Comparison of ENCODE assay signal across 12 cellular contexts in the genomic region with DNA sequence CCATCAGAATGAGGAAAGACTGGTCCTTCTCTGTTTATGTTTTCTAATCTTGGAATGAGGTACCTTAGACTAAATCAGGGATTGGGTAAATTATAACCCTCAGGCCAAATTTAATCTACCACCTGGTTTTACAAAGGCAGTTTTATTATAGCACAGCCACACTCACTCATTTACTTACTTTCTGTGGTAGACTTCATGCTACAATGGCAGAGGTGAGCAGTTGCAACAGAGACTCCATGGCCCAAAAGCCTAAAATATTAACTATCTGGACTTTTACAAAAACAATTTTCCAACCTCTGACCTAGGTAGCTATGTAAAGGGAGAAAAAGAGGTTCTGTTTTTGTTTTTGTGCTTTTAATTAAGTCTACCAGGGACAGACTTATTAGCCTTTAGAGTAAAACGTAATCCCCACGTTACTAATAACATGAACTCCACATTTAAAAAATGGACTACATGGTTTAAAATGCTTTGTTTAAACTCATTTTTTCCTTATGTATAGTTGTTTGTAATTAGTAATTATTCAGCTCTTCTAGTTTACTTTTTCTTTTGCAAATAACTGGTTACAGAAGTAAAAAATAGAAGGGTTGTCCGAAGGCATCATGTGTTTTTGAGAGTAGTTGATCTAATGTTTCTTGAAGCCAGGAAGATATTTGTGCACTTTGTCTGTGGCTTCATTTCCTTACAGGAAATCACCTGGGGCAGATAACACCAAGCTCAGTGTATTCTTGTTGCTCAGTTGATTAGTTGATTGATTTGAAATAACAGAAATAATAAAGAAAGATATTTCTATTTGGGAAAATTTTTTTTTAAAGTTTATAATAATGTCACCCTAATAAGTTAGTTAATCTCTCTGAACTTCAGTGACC. TPM values are rescaled to one million over a fixed set of nuclear protein-coding genes. Genes with fewer than 3 reads are reported as not detected.
DNase-seq lines count a peak whose midpoint lies in the region; ATAC-seq and TF ChIP-seq lines count a peak whose summit lies in the region.
"Had no signal": no experiment of that assay in that cellular context is flagged by ENCODE, and none has a peak within 500 bp of the region (broad histone marks: within the 10 kb centered on the region; RNA-seq: fewer than 3 reads in every experiment).

No MANE protein-coding gene starts in this region.

- no peak for TF ChIP-seq POLR2A in uterus (IDR thresholded peaks at IDR 0.05)

- no peak overlapping the region for H3K4me3 ChIP-seq in effector memory CD4-positive, alpha-beta T cell (ENCODE audit: insufficient read depth, low read depth, low read length, poor library complexity, severe bottlenecking)
- H3K4me3 ChIP-seq in uterus: no peak overlapping the region
- H3K4me3 ChIP-seq: lung had no signal

- intact Hi-C loops in uterus (cut with DNase I; ENCODE audit: low total_unique reads): no loop called here

- peak overlapping the region; percentile 11 for H3K27ac ChIP-seq in effector memory CD4-positive, alpha-beta T cell (ENCODE audit: insufficient read depth, low read length, poor library complexity, severe bottlenecking)
- H3K27ac ChIP-seq in uterus: no peak overlapping the region

- peaks cover 9% of the 10 kb centered on the region for H3K4me1 ChIP-seq in effector memory CD4-positive, alpha-beta T cell (ENCODE audit: control insufficient read depth, insufficient read depth, low read length, poor library complexity, severe bottlenecking)
- H3K4me1 ChIP-seq in uterus: no peaks in the 10 kb centered on the region

- H3K27me3 ChIP-seq in effector memory CD4-positive, alpha-beta T cell (replicated peaks; ENCODE audit: control insufficient read depth, insufficient read depth, low read length, poor library complexity, severe bottlenecking): no peaks in the 10 kb centered on the region
- H3K27me3 ChIP-seq in uterus: no peaks in the 10 kb centered on the region

- no peaks in the 10 kb centered on the region for H3K9me3 ChIP-seq in effector memory CD4-positive, alpha-beta T cell (ENCODE audit: control insufficient read depth, low read length)
- no peaks in the 10 kb centered on the region for H3K9me3 ChIP-seq in uterus

- TF ChIP-seq CTCF in uterus (IDR thresholded peaks at IDR 0.05): no peak

- peak; percentile 79 for ATAC-seq in GM18873 (IDR thresholded peaks at IDR 0.05; ENCODE audit: low FRiP score, unreplicated experiment)
- peak; percentile 67 for ATAC-seq in GM21576 (IDR thresholded peaks at IDR 0.05; ENCODE audit: unreplicated experiment)
- peak; percentile 75 for ATAC-seq in HG03135 (IDR thresholded peaks at IDR 0.05; ENCODE audit: unreplicated experiment)
- ATAC-seq: activated T-cell treated with anti-CD3 and anti-CD28 coated beads, Interleukin-2, amount 50 U/mL, for 4 hours had no signal

- no peak for DNase-seq in effector memory CD4-positive, alpha-beta T cell
- DNase-seq in NCI-H510A treated with DMSO at 0.1 percent for 48 hours (lab: John Stamatoyannopoulos, UW): no peak
- no peak for DNase-seq in uterus
- no peak for DNase-seq in NCI-H748 treated with DMSO at 0.1 percent for 48 hours (lab: John Stamatoyannopoulos, UW)
- DNase-seq in glomerular visceral epithelial cell (ENCODE audit: extremely low spot score): no peak
- DNase-seq: activated T-cell treated with anti-CD3 and anti-CD28 coated beads, Interleukin-2, amount 50 U/mL, for 4 hours; NCI-H510A; retina had no signal

- H3K36me3 ChIP-seq in effector memory CD4-positive, alpha-beta T cell (ENCODE audit: control insufficient read depth, insufficient read depth, low read length): no peaks in the 10 kb centered on the region
- no peaks in the 10 kb centered on the region for H3K36me3 ChIP-seq in uterus

RNA-seq across cellular contexts. Expression of a gene that starts 57.6 kb away (rescaled TPM):
- 100 to 1,000 TPM in 1 of 4 donors, 10 to 100 TPM in 3; 16.7 to 172 (median 48.6) TPM for total RNA-seq in uterus
